21 cellular contexts compared by ENCODE assay signal in genomic region chr2:107602801-107603200, GRCh38.
"Had no signal": no experiment of that assay in that cellular context is flagged by ENCODE, and none has a peak within 500 bp of the region (broad histone marks: within the 10 kb centered on the region; RNA-seq: fewer than 3 reads in every experiment).

No MANE protein-coding gene starts in this region.

- ATAC-seq: Panc1, PC-3, SK-N-SH treated with all-trans-retinoic acid at 6 μM for 48 hours had no signal

- DNase-seq: KBM-7, MV-4-11, NCI-H1048, NCI-H1105, NCI-H1417, NCI-H1436 treated with DMSO at 0.1 percent for 48 hours, NCI-H1694, NCI-H187 treated with DMSO at 0.1 percent for 48 hours, NCI-H2029 treated with DMSO at 0.1 percent for 48 hours, NCI-H2171, NCI-H226, NCI-H446, NCI-H510A, NCI-H524 treated with DMSO at 0.1 percent for 48 hours, NCI-H82, PC-3, SHP77 treated with DMSO at 0.1 percent for 48 hours, SJCRH30 had no signal

- H3K36me3 ChIP-seq: SJCRH30 had no signal

- H3K27ac ChIP-seq: RWPE1, SJCRH30 had no signal

- H3K4me1 ChIP-seq: SJCRH30 had no signal

- H3K9me3 ChIP-seq: SJCRH30 had no signal

- H3K4me3 ChIP-seq: SJCRH30 had no signal
